Comparison of ENCODE assay signal across 8 cellular contexts in the genomic region with DNA sequence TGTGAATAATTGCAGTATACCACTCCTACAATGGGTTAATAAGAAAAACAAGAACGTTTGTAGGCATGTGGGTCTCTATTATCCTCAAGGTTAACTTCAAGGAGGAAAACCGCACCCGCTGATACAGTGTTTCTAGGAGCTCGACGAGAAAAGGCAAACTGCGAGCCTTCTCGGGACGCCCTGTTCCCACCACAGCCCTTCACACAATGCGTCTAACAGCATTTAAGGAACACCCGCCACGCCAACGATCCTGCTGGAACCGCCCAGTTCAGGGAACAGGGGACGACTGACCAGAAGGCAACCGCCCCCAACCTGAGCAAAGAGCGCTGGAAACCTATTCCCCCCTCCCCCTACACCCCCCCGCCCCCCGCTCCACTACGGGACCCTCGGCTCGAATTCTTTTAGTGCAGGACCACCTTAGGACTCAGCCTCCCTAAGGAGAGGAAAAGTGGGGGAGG. TPM values are rescaled to one million over a fixed set of nuclear protein-coding genes. Genes with fewer than 3 reads are reported as not detected.
DNase-seq lines count a peak whose midpoint lies in the region; ATAC-seq, FAIRE-seq and TF ChIP-seq lines count a peak whose summit lies in the region.

No MANE protein-coding gene starts in this region.

- H3K27me3 ChIP-seq in rectal smooth muscle tissue (ENCODE audit: control insufficient read depth, insufficient read depth, low read length), result peaks cover 3% of the 10 kb centered on the region

- peaks cover 5% of the 10 kb centered on the region for H3K4me1 ChIP-seq in rectal smooth muscle tissue (ENCODE audit: control insufficient read depth, insufficient read depth, low read length)

- peaks cover 2% of the 10 kb centered on the region for H3K36me3 ChIP-seq in rectal smooth muscle tissue (ENCODE audit: control insufficient read depth, insufficient read depth, low read length)

- DNase-seq in NCI-H1694 treated with DMSO at 0.1 percent for 48 hours (lab: John Stamatoyannopoulos, UW) (peak; percentile 8), NCI-H1694 (lab: John Stamatoyannopoulos, UW) (no peak), NCI-H2227 treated with DMSO at 0.1 percent for 48 hours (lab: John Stamatoyannopoulos, UW) (peak; percentile 76), amniotic epithelial cell (ENCODE audit: low read depth) (peak; percentile 84), hepatic stellate cell (ENCODE audit: low spot score) (peak; percentile 66), GM12892 (ENCODE audit: insufficient read length) (no peak)

- peak overlapping the region; percentile 94 for H3K9ac ChIP-seq in rectal smooth muscle tissue (ENCODE audit: low read length)

- peak overlapping the region; percentile 95 for H3K4me3 ChIP-seq in rectal smooth muscle tissue (ENCODE audit: low read length)

- TF ChIP-seq POLR2A in GM12892 (IDR thresholded peaks at IDR 0.05; ENCODE audit: low read depth, low read length), result no peak

- no peak for ATAC-seq in GM19467 (IDR thresholded peaks at IDR 0.05; ENCODE audit: unreplicated experiment)

- no peak for FAIRE-seq in GM12892 (lab: Jason Lieb, UNC)

- peak overlapping the region; percentile 94 for H3K27ac ChIP-seq in rectal smooth muscle tissue (ENCODE audit: low read depth, low read length)

RNA-seq across cellular contexts. Expression of gene TMSB10, which starts 0.7 kb away (rescaled TPM):
- 4,109 TPM for polyA plus RNA-seq in GM12892 (2012; ENCODE audit: missing spikeins)

RNA-seq across cellular contexts. Expression of gene TRABD2A, which starts 23.9 kb away (rescaled TPM):
- 0.23 TPM for polyA plus RNA-seq in GM12892 (2012; ENCODE audit: missing spikeins)

Comparison
In these comparisons a context has a peak if more than half of its experiments do, and no peak if none do; other contexts are left out.
1. DNase-seq: peak in NCI-H1694 treated with DMSO at 0.1 percent for 48 hours (single experiment), NCI-H2227 treated with DMSO at 0.1 percent for 48 hours (single experiment), amniotic epithelial cell (single experiment) and hepatic stellate cell (single experiment); none in NCI-H1694 (single experiment) and GM12892 (single experiment).